17 cellular contexts compared by ENCODE assay signal in the genomic region with DNA sequence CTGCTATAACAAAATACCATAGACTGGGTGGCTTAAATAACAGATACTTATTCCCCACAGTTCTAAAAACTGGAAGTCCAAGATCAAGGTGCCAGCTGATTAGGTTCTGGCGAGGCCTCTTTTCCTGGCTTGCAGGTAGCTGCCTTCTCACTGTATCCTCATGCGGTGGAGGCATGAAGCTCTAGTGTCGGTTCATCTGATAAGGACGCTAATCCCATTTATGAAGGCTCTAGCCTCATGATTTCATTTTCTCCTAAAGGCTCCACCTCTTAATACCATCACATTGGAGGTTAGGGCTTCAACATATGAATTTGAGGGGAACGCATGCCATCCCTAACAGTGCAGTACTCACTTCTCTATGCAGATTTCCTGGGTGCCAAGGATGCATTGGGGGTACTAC.
"Had no signal": no experiment of that assay in that cellular context is flagged by ENCODE, and none has a peak within 500 bp of the region (broad histone marks: within the 10 kb centered on the region; RNA-seq: fewer than 3 reads in every experiment).

No MANE protein-coding gene starts in this region.

- H3K36me3 ChIP-seq: colonic mucosa, prostate gland had no signal

- H3K9me3 ChIP-seq: colonic mucosa, prostate gland had no signal

- DNase-seq: activated CD8-positive, alpha-beta T cell treated with anti-CD3 and anti-CD28 coated beads for 36 hours; activated naive CD4-positive, alpha-beta T cell treated with anti-CD3 and anti-CD28 coated beads, Interleukin-2, amount 50 U/mL, for 16 hours; activated T-cell treated with anti-CD3 and anti-CD28 coated beads, Interleukin-2, amount 50 U/mL, for 24 hours; aorta; colonic mucosa; endodermal cell; left cardiac atrium; mesenchymal stem cell; stimulated activated CD4-positive, alpha-beta T cell treated with anti-CD3 and anti-CD28 coated beads, Interleukin-15, amount 100 ng/mL, for 24 hours; stimulated activated CD4-positive, alpha-beta T cell treated with anti-CD3 and anti-CD28 coated beads, Interleukin-2, amount 100 ng/mL, for 48 hours; stimulated activated naive CD8-positive, alpha-beta T cell treated with anti-CD3 and anti-CD28 coated beads, Interleukin-15, amount 100 ng/mL, for 72 hours; T-helper 1 cell; T1000 had no signal

- H3K4me3 ChIP-seq: colonic mucosa, prostate gland, skin epidermis had no signal

- H3K27me3 ChIP-seq: colonic mucosa had no signal

- ATAC-seq: activated CD8-positive, alpha-beta T cell treated with anti-CD3 and anti-CD28 coated beads for 36 hours; natural killer cell treated with Interleukin-12 subunit alpha and Interleukin-12 subunit beta and Interleukin-15 and Interleukin-18, amount 100 ng/mL, for 72 hours; stimulated activated naive CD8-positive, alpha-beta T cell treated with anti-CD3 and anti-CD28 coated beads, Interleukin-15, amount 100 ng/mL, for 72 hours had no signal

- H3K4me1 ChIP-seq: colonic mucosa, prostate gland had no signal

- H3K27ac ChIP-seq: colonic mucosa, epithelial cell of prostate had no signal
